Comparison of ENCODE assay signal across 8 cellular contexts in the genomic region with DNA sequence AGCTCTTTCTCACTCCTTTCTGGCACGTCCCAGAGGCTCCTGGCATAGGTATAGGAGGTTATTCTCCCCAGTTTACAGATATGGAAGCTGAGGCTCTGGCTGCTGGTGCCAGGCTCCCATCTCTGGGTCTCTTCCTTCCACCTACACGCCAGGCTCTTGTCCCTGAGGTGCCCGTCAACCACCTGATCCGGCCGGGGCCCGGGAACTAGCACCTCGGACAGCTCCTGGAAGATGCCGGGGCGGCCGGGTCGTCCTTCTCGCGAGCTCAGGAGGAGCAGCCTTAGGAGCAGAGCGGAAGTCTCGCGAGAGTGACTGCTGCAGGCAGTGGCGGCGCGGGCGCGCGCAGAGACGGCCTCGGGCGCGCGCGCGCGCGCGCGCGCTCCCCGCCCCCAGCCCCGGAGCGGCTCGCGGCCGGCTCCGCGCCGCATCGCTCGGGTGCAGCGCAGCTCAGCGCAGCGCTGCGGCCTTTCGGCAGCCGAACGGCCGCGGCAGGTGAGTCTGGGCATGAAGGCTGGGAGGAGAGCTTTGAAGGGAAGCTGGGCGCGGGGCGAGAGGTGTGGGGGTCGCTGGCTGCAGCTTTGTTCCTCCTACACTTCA. TPM values are rescaled to one million over a fixed set of nuclear protein-coding genes. Genes with fewer than 3 reads are reported as not detected.
DNase-seq lines count a peak whose midpoint lies in the region; ATAC-seq and TF ChIP-seq lines count a peak whose summit lies in the region.

A gene with protein sequence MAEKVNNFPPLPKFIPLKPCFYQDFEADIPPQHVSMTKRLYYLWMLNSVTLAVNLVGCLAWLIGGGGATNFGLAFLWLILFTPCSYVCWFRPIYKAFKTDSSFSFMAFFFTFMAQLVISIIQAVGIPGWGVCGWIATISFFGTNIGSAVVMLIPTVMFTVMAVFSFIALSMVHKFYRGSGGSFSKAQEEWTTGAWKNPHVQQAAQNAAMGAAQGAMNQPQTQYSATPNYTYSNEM (plus strand): TSS at position 382 of the 597 bp plus-strand sequence. CDS start 16,277 bp downstream, outside the sequence.

- peaks cover 8 to 30% (median 10%) of the 10 kb centered on the region in 3 donors for H3K27me3 Mint-ChIP-seq in immature natural killer cell (ENCODE audit: low read depth in 3 of 3)

- H3K36me3 Mint-ChIP-seq in immature natural killer cell, result no peaks in the 10 kb centered on the region

- no peak for TF ChIP-seq CTCF in GM12864 (IDR thresholded peaks at IDR 0.05; ENCODE audit: low read depth, low read length, missing control alignments)

- H3K4me3 ChIP-seq in GM12864 (ENCODE audit: low read depth, low read length) (peak within 1 kb of the TSS; percentile 70), skin epidermis (peak within 1 kb of the TSS; percentile 43 to 70 (median 52))

- peak within 1 kb of the TSS in 1 of 6 donors; percentile 15 for H3K27ac Mint-ChIP-seq in immature natural killer cell

- DNase-seq in GM12864 (ENCODE audit: low read depth) (peak; percentile 86), NCI-H226 (peak; percentile 94), immature natural killer cell (peak; percentile 86 to 90 (median 87))
- DNase-seq in activated CD4-positive, CD25-positive, alpha-beta regulatory T cell treated with anti-CD3 and anti-CD28 coated beads, Interleukin-2, amount 50 U/mL, for 16 hours (ENCODE audit: low read depth, low spot score), result peak; percentile 72
- DNase-seq in central memory CD4-positive, alpha-beta T cell, result peak; percentile 89

- ATAC-seq in HG03135 (IDR thresholded peaks at IDR 0.05; ENCODE audit: unreplicated experiment) (peak; percentile 83), GM21367 (IDR thresholded peaks at IDR 0.05; ENCODE audit: unreplicated experiment) (no peak)

- H3K4me1 Mint-ChIP-seq in immature natural killer cell, result peaks cover 15% of the 10 kb centered on the region in 2 donors

- H3K27ac ChIP-seq in skin epidermis, result peak within 1 kb of the TSS in 4 of 21 experiments; percentile 38 to 58 (median 45)

- H3K9me3 Mint-ChIP-seq in immature natural killer cell, result peaks cover 0 to 4% (median 0%) of the 10 kb centered on the region in 6 donors

- H3K4me3 Mint-ChIP-seq in immature natural killer cell, result peak within 1 kb of the TSS; percentile 79 to 85 (median 82)

RNA-seq across cellular contexts. Expression of the gene that starts here (rescaled TPM):
- polyA plus RNA-seq in immature natural killer cell, result not detected

Comparison
In these comparisons a context has a peak if more than half of its experiments do, and no peak if none do; other contexts are left out.
1. Peak in DNase-seq in immature natural killer cell; RNA of the gene not detected or under 1 TPM.